32 cellular contexts compared by ENCODE assay signal in the genomic region with DNA sequence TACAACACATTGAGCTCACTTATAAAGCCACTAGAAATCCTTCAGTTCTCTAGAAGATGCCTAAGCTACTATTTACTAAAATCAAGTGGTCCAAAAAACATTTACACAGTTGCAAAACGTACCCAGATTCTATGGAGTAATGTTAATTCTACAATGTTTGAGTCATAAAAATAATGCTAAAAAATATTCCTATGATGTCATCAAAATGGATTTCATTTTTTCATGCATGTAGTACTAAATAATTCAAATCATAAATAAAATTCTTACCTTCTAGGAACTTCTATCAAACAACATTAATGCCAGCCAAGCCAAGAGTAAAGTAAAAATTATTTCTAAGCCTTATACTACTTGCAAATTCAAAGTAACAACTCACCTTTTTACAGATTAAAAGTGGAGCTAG.
"Had no signal": no experiment of that assay in that cellular context is flagged by ENCODE, and none has a peak within 500 bp of the region (broad histone marks: within the 10 kb centered on the region; RNA-seq: fewer than 3 reads in every experiment).

No MANE protein-coding gene starts in this region.

- H3K36me3 ChIP-seq: ovary, spleen, suprapubic skin, tibial artery, transverse colon, upper lobe of right lung, uterus had no signal

- DNase-seq: naive thymus-derived CD8-positive, alpha-beta T cell; nephron progenitor cell; occipital lobe; ovary; posterior cingulate gyrus; psoas muscle; right cardiac atrium; spleen; stimulated activated CD4-positive, alpha-beta T cell treated with anti-CD3 and anti-CD28 coated beads, Interleukin-12 subunit alpha, Interleukin-12 subunit beta, amount 100 ng/mL, for 4 hours; stimulated activated CD4-positive, alpha-beta T cell treated with anti-CD3 and anti-CD28 coated beads, Interleukin-1b, Interleukin-23, amount 100 ng/mL, for 48 hours; stimulated activated CD4-positive, alpha-beta T cell treated with anti-CD3 and anti-CD28 coated beads, Interleukin-4, amount 100 ng/mL, for 1 hour; stimulated activated CD4-positive, alpha-beta T cell treated with anti-CD3 and anti-CD28 coated beads, Interleukin-4, amount 100 ng/mL, for 4 hours; stimulated activated CD8-positive, alpha-beta memory T cell treated with anti-CD3 and anti-CD28 coated beads, Interleukin-4, amount 100 ng/mL, for 48 hours; stimulated activated naive CD4-positive, alpha-beta T cell; stimulated activated naive CD8-positive, alpha-beta T cell treated with anti-CD3 and anti-CD28 coated beads, Interleukin-15, amount 100 ng/mL, for 72 hours; stimulated activated naive CD8-positive, alpha-beta T cell treated with anti-CD3 and anti-CD28 coated beads, Interleukin-15, Interleukin-2, amounts not matched to agents 100 U/mL and 50 U/mL, for 24 hours; substantia nigra; testis; tibial artery; transverse colon; upper lobe of right lung; uterus had no signal

- H3K4me1 ChIP-seq: parathyroid adenoma, psoas muscle, spleen, suprapubic skin, testis, tibial artery, transverse colon, upper lobe of right lung, uterus had no signal

- H3K27me3 Mint-ChIP-seq: natural killer cell treated with Interleukin-12 subunit alpha and Interleukin-12 subunit beta and Interleukin-15 and Interleukin-18, amount 100 ng/mL, for 72 hours; progenitor cell of endocrine pancreas; stimulated activated memory B cell treated with anti-CD40 and anti-IgM and Interleukin-4, amounts not matched to agents 10 μg/mL and 1 μg/mL and 100 μg/mL, for 72 hours; stimulated activated naive CD8-positive, alpha-beta T cell treated with anti-CD3 and anti-CD28 coated beads, Interleukin-15, amount 100 ng/mL, for 72 hours; type B pancreatic cell had no signal

- H3K4me2 ChIP-seq: smooth muscle cell had no signal

- H3K9me3 Mint-ChIP-seq: naive thymus-derived CD8-positive, alpha-beta T cell; natural killer cell treated with Interleukin-12 subunit alpha and Interleukin-12 subunit beta and Interleukin-15 and Interleukin-18, amount 100 ng/mL, for 72 hours; nephron progenitor cell; neural crest cell; stimulated activated memory B cell treated with anti-CD40 and anti-IgM and Interleukin-4, amounts not matched to agents 10 μg/mL and 1 μg/mL and 100 μg/mL, for 72 hours; stimulated activated naive CD8-positive, alpha-beta T cell treated with anti-CD3 and anti-CD28 coated beads, Interleukin-15, amount 100 ng/mL, for 72 hours; type B pancreatic cell had no signal

- ATAC-seq: naive thymus-derived CD8-positive, alpha-beta T cell; natural killer cell treated with Interleukin-12 subunit alpha and Interleukin-12 subunit beta and Interleukin-15 and Interleukin-18, amount 100 ng/mL, for 72 hours; psoas muscle; right cardiac atrium; sciatic nerve; stimulated activated memory B cell treated with anti-CD40 and anti-IgM and Interleukin-4, amounts not matched to agents 10 μg/mL and 1 μg/mL and 100 μg/mL, for 72 hours; stimulated activated naive CD8-positive, alpha-beta T cell treated with anti-CD3 and anti-CD28 coated beads, Interleukin-15, amount 100 ng/mL, for 72 hours; stimulated activated naive CD8-positive, alpha-beta T cell treated with anti-CD3 and anti-CD28 coated beads, Interleukin-15, Interleukin-2, amounts not matched to agents 100 U/mL and 50 U/mL, for 24 hours; upper lobe of right lung had no signal

- H3K27ac Mint-ChIP-seq: naive thymus-derived CD8-positive, alpha-beta T cell; natural killer cell treated with Interleukin-12 subunit alpha and Interleukin-12 subunit beta and Interleukin-15 and Interleukin-18, amount 100 ng/mL, for 72 hours; nephron progenitor cell; progenitor cell of endocrine pancreas; stimulated activated memory B cell treated with anti-CD40 and anti-IgM and Interleukin-4, amounts not matched to agents 10 μg/mL and 1 μg/mL and 100 μg/mL, for 72 hours; stimulated activated naive CD8-positive, alpha-beta T cell treated with anti-CD3 and anti-CD28 coated beads, Interleukin-15, amount 100 ng/mL, for 72 hours; type B pancreatic cell had no signal

- H3K27ac ChIP-seq: ovary, parathyroid adenoma, psoas muscle, skin epidermis, spleen, suprapubic skin, testis, tibial artery, transverse colon, upper lobe of right lung, uterus had no signal

- H2AFZ ChIP-seq: parathyroid adenoma had no signal

- H3K36me3 Mint-ChIP-seq: natural killer cell treated with Interleukin-12 subunit alpha and Interleukin-12 subunit beta and Interleukin-15 and Interleukin-18, amount 100 ng/mL, for 72 hours; stimulated activated memory B cell treated with anti-CD40 and anti-IgM and Interleukin-4, amounts not matched to agents 10 μg/mL and 1 μg/mL and 100 μg/mL, for 72 hours; type B pancreatic cell had no signal

- H3K4me3 ChIP-seq: ovary, psoas muscle, skin epidermis, smooth muscle cell, spleen, suprapubic skin, testis, tibial artery, transverse colon, upper lobe of right lung, uterus had no signal

- H3K79me2 ChIP-seq: parathyroid adenoma had no signal

- H3K4me1 Mint-ChIP-seq: nephron progenitor cell; neural crest cell; stimulated activated memory B cell treated with anti-CD40 and anti-IgM and Interleukin-4, amounts not matched to agents 10 μg/mL and 1 μg/mL and 100 μg/mL, for 72 hours; stimulated activated naive CD8-positive, alpha-beta T cell treated with anti-CD3 and anti-CD28 coated beads, Interleukin-15, amount 100 ng/mL, for 72 hours had no signal

- H3K27me3 ChIP-seq: ovary, spleen, suprapubic skin, testis, tibial artery, transverse colon, upper lobe of right lung, uterus had no signal

- H3K9ac ChIP-seq: parathyroid adenoma had no signal

- H3K4me3 Mint-ChIP-seq: naive thymus-derived CD8-positive, alpha-beta T cell; natural killer cell treated with Interleukin-12 subunit alpha and Interleukin-12 subunit beta and Interleukin-15 and Interleukin-18, amount 100 ng/mL, for 72 hours; nephron progenitor cell; neural crest cell; stimulated activated memory B cell treated with anti-CD40 and anti-IgM and Interleukin-4, amounts not matched to agents 10 μg/mL and 1 μg/mL and 100 μg/mL, for 72 hours; stimulated activated naive CD8-positive, alpha-beta T cell treated with anti-CD3 and anti-CD28 coated beads, Interleukin-15, amount 100 ng/mL, for 72 hours; type B pancreatic cell had no signal

- H3K9me3 ChIP-seq: ovary, psoas muscle, spleen, suprapubic skin, testis, tibial artery, transverse colon, upper lobe of right lung, uterus had no signal
